In genomic region chr20:63408684-63409046, GRCh38 we compare ENCODE assay signal across 2 cellular contexts.
TF ChIP-seq lines count a peak whose summit lies in the region.

No MANE protein-coding gene starts in this region.

TF ChIP-seq in GM23338, 12 proteins besides CTCF, POLR2A, EP300 and RAD21 (continued from another document):
- no peak for TF ChIP-seq CREB1 (CRISPR knock-in tag; IDR thresholded peaks at IDR 0.05; ENCODE audit: low read depth)
- no peak for TF ChIP-seq POLR2AphosphoS5 (IDR thresholded peaks at IDR 0.05; ENCODE audit: low read depth)
- TF ChIP-seq EZH2 (IDR thresholded peaks at IDR 0.05; ENCODE audit: low read depth, unreplicated experiment): no peak
- no peak for TF ChIP-seq ZNF462 (CRISPR knock-in tag; IDR thresholded peaks at IDR 0.05)
- TF ChIP-seq STAT1 (IDR thresholded peaks at IDR 0.05; ENCODE audit: unreplicated experiment): no peak

TF ChIP-seq in HCT116, 20 proteins besides CTCF, POLR2A, EP300 and RAD21 (continued from another document):
- TF ChIP-seq ZNF274 (IDR thresholded peaks at IDR 0.05; ENCODE audit: low read depth, low read length) (no peak), TCF7L2 (IDR thresholded peaks at IDR 0.05; ENCODE audit: borderline replicate concordance, extremely low read depth, insufficient read depth, insufficient read length) (no peak), ELF1 (IDR thresholded peaks at IDR 0.05; ENCODE audit: borderline replicate concordance, low read depth) (no peak), REST (IDR thresholded peaks at IDR 0.05; ENCODE audit: low read depth) (no peak), SP1 (IDR thresholded peaks at IDR 0.05; ENCODE audit: low read depth) (no peak), SRF (IDR thresholded peaks at IDR 0.05; ENCODE audit: low read depth) (no peak), EZH2phosphoT487 (IDR thresholded peaks at IDR 0.05; ENCODE audit: borderline replicate concordance) (no peak), FOSL1 (IDR thresholded peaks at IDR 0.05; ENCODE audit: low read depth) (no peak), YY1 (IDR thresholded peaks at IDR 0.05; ENCODE audit: extremely low read depth, insufficient replicate concordance, low read depth, low read length) (no peak), JUND (IDR thresholded peaks at IDR 0.05) (no peak), CEBPB (IDR thresholded peaks at IDR 0.05; ENCODE audit: low read depth) (no peak), SIN3A (IDR thresholded peaks at IDR 0.05; ENCODE audit: low read depth) (no peak), EGR1 (IDR thresholded peaks at IDR 0.05; ENCODE audit: low read depth) (no peak), ATF3 (IDR thresholded peaks at IDR 0.05) (no peak), POLR2AphosphoS5 (IDR thresholded peaks at IDR 0.05; ENCODE audit: low read depth, low read length) (no peak)
